In the genomic region with DNA sequence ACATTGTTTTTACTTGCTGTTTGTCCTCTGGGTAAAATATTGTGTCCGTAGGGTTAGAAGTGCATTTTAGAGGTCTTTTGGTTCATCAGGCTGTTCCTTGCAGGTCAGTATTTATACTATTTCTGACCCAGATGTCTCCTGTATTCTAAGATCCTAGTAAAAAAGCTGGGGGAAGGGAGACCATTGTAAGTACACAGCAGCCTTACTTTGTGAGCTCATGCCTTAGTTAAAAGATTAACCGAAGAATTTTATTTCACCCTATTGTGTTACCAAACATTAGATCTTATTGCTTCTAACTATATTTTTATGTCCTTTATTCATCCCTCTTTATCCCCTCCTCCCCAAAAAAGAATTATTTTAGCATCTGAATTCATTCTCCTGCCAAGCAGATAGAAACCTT, we compare ENCODE assay signal across 12 cellular contexts.
DNase-seq lines count a peak whose midpoint lies in the region; TF ChIP-seq lines count a peak whose summit lies in the region.
"Had no signal": no experiment of that assay in that cellular context is flagged by ENCODE, and none has a peak within 500 bp of the region (broad histone marks: within the 10 kb centered on the region; RNA-seq: fewer than 3 reads in every experiment).

No MANE protein-coding gene starts in this region.

- H3K27ac ChIP-seq in BLaER1 (no peak overlapping the region), MM.1S (ENCODE audit: low read length) (no peak overlapping the region), hepatocyte (peak overlapping the region; percentile 20)
- H3K27ac ChIP-seq: GM23248, HL-60 had no signal

- H3K4me1 ChIP-seq in BLaER1 (peaks cover 63% of the 10 kb centered on the region), MM.1S (ENCODE audit: low read length) (no peaks in the 10 kb centered on the region), hepatocyte (ENCODE audit: insufficient read depth) (no peaks in the 10 kb centered on the region)
- H3K4me1 ChIP-seq: Caco-2 had no signal

- TF ChIP-seq CTCF in MM.1S (IDR thresholded peaks at IDR 0.05; ENCODE audit: low read length) (no peak), hepatocyte (IDR thresholded peaks at IDR 0.05; ENCODE audit: poor library complexity) (no peak)

- H3F3A ChIP-seq in MM.1S (ENCODE audit: insufficient read depth, low read length) = no peaks in the 10 kb centered on the region

- no peak for DNase-seq in MM.1S
- DNase-seq in hepatocyte (ENCODE audit: low spot score) = no peak
- peak; percentile 64 for DNase-seq in renal cortical epithelial cell (ENCODE audit: low read depth)
- no peak for DNase-seq in cardiac septum (ENCODE audit: low spot score)
- DNase-seq in RKO (ENCODE audit: low spot score) = no peak
- DNase-seq in epidermal melanocyte (ENCODE audit: insufficient read length, low spot score) = no peak
- DNase-seq: Caco-2; CD8-positive, alpha-beta memory T cell; DMS 273 treated with DMSO at 0.1 percent for 48 hours; GM23248 had no signal

- H3K79me2 ChIP-seq in MM.1S (ENCODE audit: low read length) = no peaks in the 10 kb centered on the region
- no peaks in the 10 kb centered on the region for H3K79me2 ChIP-seq in hepatocyte

- WGBS in hepatocyte (ENCODE audit: low lambda C conversion rate, missing lambda C conversion rate) = 63% methylated on average over 2 of the region's 2 CpGs

- H4K20me1 ChIP-seq in BLaER1 (no peaks in the 10 kb centered on the region), MM.1S (ENCODE audit: insufficient read depth, low read length) (no peaks in the 10 kb centered on the region), hepatocyte (ENCODE audit: insufficient read depth, poor library complexity, severe bottlenecking) (no peaks in the 10 kb centered on the region)

- H3K9me2 ChIP-seq in MM.1S (replicated peaks; ENCODE audit: insufficient read depth, low read length) (no peaks in the 10 kb centered on the region), hepatocyte (replicated peaks; ENCODE audit: insufficient read depth) (no peaks in the 10 kb centered on the region)

- H2AFZ ChIP-seq in MM.1S (ENCODE audit: low read length) = no peak overlapping the region
- no peak overlapping the region for H2AFZ ChIP-seq in hepatocyte
- H2AFZ ChIP-seq: GM23248 had no signal

- H3K9me3 ChIP-seq in BLaER1 (no peaks in the 10 kb centered on the region), MM.1S (replicated peaks; ENCODE audit: insufficient read depth, low read length) (no peaks in the 10 kb centered on the region), hepatocyte (ENCODE audit: low read depth) (no peaks in the 10 kb centered on the region)
- H3K9me3 ChIP-seq: Caco-2 had no signal

- H3K4me2 ChIP-seq in BLaER1 = peak overlapping the region; percentile 51
- H3K4me2 ChIP-seq in MM.1S (ENCODE audit: low read depth, low read length) = peak overlapping the region; percentile 11; the same call in 1 of the 2 replicates
- peak overlapping the region; percentile 33 for H3K4me2 ChIP-seq in hepatocyte

- intact Hi-C loops in cardiac septum (cut with DNase I) = no loop called here

- H3K9ac ChIP-seq in BLaER1 = no peak overlapping the region; the same call in 1 of the 2 replicates
- no peak overlapping the region for H3K9ac ChIP-seq in MM.1S (ENCODE audit: low read length)
- H3K9ac ChIP-seq: GM23248 had no signal

- no peak overlapping the region for H3K4me3 ChIP-seq in BLaER1
- no peak overlapping the region for H3K4me3 ChIP-seq in MM.1S (ENCODE audit: low read length)
- no peak overlapping the region for H3K4me3 ChIP-seq in hepatocyte
- H3K4me3 ChIP-seq: GM23248 had no signal

- H3K36me3 ChIP-seq in BLaER1 = no peaks in the 10 kb centered on the region
- no peaks in the 10 kb centered on the region for H3K36me3 ChIP-seq in MM.1S (replicated peaks; ENCODE audit: insufficient read depth, low read length)
- H3K36me3 ChIP-seq in hepatocyte (replicated peaks; ENCODE audit: insufficient read depth, low read depth) = no peaks in the 10 kb centered on the region

- H3K27me3 ChIP-seq in BLaER1 (no peaks in the 10 kb centered on the region), MM.1S (replicated peaks; ENCODE audit: insufficient read depth, low read length) (no peaks in the 10 kb centered on the region), hepatocyte (no peaks in the 10 kb centered on the region)
